In the genomic region with DNA sequence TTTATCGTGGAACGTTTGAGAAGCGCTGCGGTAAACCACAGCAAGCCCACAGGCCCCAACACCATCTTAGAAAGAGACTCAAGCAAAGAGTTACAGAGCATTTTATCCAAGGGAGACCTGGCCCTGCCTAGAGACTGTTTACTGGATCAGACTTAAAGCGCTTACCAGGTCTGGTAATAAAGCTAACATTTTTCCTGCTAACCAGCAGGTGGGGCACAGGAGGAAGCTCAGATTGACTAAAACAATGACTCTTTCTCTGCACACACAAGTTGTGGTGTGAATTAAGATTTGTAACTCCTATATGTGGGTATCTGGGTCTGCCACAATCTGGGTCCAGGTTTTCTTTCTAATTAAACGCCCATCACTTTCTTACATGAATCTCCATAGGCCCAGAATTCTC, we compare ENCODE assay signal across 10 cellular contexts.
DNase-seq lines count a peak whose midpoint lies in the region; ATAC-seq lines count a peak whose summit lies in the region.
"Had no signal": no experiment of that assay in that cellular context is flagged by ENCODE, and none has a peak within 500 bp of the region (broad histone marks: within the 10 kb centered on the region; RNA-seq: fewer than 3 reads in every experiment).

No MANE protein-coding gene starts in this region.

- no peaks in the 10 kb centered on the region for H3K4me1 Mint-ChIP-seq in activated CD4-positive, alpha-beta T cell treated with anti-CD3 and anti-CD28 coated beads, Interleukin-2, amount 10 ng/mL, durations not matched to agents 24 days and 14 days
- H3K4me1 Mint-ChIP-seq in stimulated activated naive B cell treated with anti-CD40 and anti-IgM and Interleukin-4, amounts not matched to agents 10 μg/mL and 1 μg/mL and 100 μg/mL, for 72 hours = no peaks in the 10 kb centered on the region
- no peaks in the 10 kb centered on the region for H3K4me1 Mint-ChIP-seq in T-cell
- H3K4me1 Mint-ChIP-seq: naive B cell had no signal

- CTCF ChIA-PET in T-cell (lab: Charles Lee) = no interaction called here

- H3K4me3 Mint-ChIP-seq in activated CD4-positive, alpha-beta T cell treated with anti-CD3 and anti-CD28 coated beads, Interleukin-2, amount 10 ng/mL, durations not matched to agents 24 days and 14 days = no peak overlapping the region
- no peak overlapping the region for H3K4me3 Mint-ChIP-seq in stimulated activated naive B cell treated with anti-CD40 and anti-IgM and Interleukin-4, amounts not matched to agents 10 μg/mL and 1 μg/mL and 100 μg/mL, for 72 hours
- no peak overlapping the region for H3K4me3 Mint-ChIP-seq in T-cell
- H3K4me3 Mint-ChIP-seq: naive B cell had no signal

- ATAC-seq in stimulated activated naive B cell treated with anti-CD40 and anti-IgM and Interleukin-4, amounts not matched to agents 10 μg/mL and 1 μg/mL and 100 μg/mL, for 72 hours (replicated peaks) = peak; percentile 51 to 53
- no peak for ATAC-seq in GM18858 (IDR thresholded peaks at IDR 0.05; ENCODE audit: unreplicated experiment)
- no peak for ATAC-seq in HG03354 (IDR thresholded peaks at IDR 0.05; ENCODE audit: poor library complexity, severe bottlenecking, unreplicated experiment)
- ATAC-seq in T-cell (replicated peaks in 1 of 4) = no peak

- no peaks in the 10 kb centered on the region for H3K36me3 Mint-ChIP-seq in activated CD4-positive, alpha-beta T cell treated with anti-CD3 and anti-CD28 coated beads, Interleukin-2, amount 10 ng/mL, durations not matched to agents 24 days and 14 days (ENCODE audit: low read depth)
- H3K36me3 Mint-ChIP-seq in stimulated activated naive B cell treated with anti-CD40 and anti-IgM and Interleukin-4, amounts not matched to agents 10 μg/mL and 1 μg/mL and 100 μg/mL, for 72 hours = no peaks in the 10 kb centered on the region
- no peaks in the 10 kb centered on the region for H3K36me3 Mint-ChIP-seq in T-cell
- H3K36me3 Mint-ChIP-seq: naive B cell had no signal

- no peak overlapping the region for H3K27ac Mint-ChIP-seq in activated CD4-positive, alpha-beta T cell treated with anti-CD3 and anti-CD28 coated beads, Interleukin-2, amount 10 ng/mL, durations not matched to agents 24 days and 14 days
- H3K27ac Mint-ChIP-seq in stimulated activated naive B cell treated with anti-CD40 and anti-IgM and Interleukin-4, amounts not matched to agents 10 μg/mL and 1 μg/mL and 100 μg/mL, for 72 hours = no peak overlapping the region
- no peak overlapping the region for H3K27ac Mint-ChIP-seq in T-cell
- H3K27ac Mint-ChIP-seq: naive B cell had no signal

- POLR2A ChIA-PET in T-cell (lab: Charles Lee) = no interaction called here

- DNase-seq in activated CD4-positive, alpha-beta T cell treated with anti-CD3 and anti-CD28 coated beads, Interleukin-2, amount 10 ng/mL, durations not matched to agents 24 days and 14 days = peak; percentile 58
- no peak for DNase-seq in activated CD4-positive, alpha-beta T cell treated with anti-CD3 and anti-CD28 coated beads, Interleukin-2, amount 50 U/mL, for 1 hour
- DNase-seq in NCI-H526 treated with DMSO at 0.1 percent for 48 hours (lab: John Stamatoyannopoulos, UW) (peak; percentile 10), dermis microvascular lymphatic vessel endothelial cell (ENCODE audit: low read depth in 2 of 2) (peak; percentile 16 to 56), T-cell (no peak)
- DNase-seq in stimulated activated naive B cell treated with anti-CD40 and anti-IgM and Interleukin-4, amounts not matched to agents 10 μg/mL and 1 μg/mL and 100 μg/mL, for 72 hours = no peak
- DNase-seq: activated CD4-positive, alpha-beta T cell treated with anti-CD3 and anti-CD28 coated beads for 1 hour; naive B cell had no signal

- intact Hi-C loops in activated CD4-positive, alpha-beta T cell treated with anti-CD3 and anti-CD28 coated beads, Interleukin-2, amount 10 ng/mL, durations not matched to agents 24 days and 14 days (cut with micrococcal nuclease) = loop anchor here (2.0 kb wide), 1 partner anchor 470 kb away; no protein-coding TSS in a partner anchor

- no peaks in the 10 kb centered on the region for H3K9me3 Mint-ChIP-seq in activated CD4-positive, alpha-beta T cell treated with anti-CD3 and anti-CD28 coated beads, Interleukin-2, amount 10 ng/mL, durations not matched to agents 24 days and 14 days
- no peaks in the 10 kb centered on the region for H3K9me3 Mint-ChIP-seq in stimulated activated naive B cell treated with anti-CD40 and anti-IgM and Interleukin-4, amounts not matched to agents 10 μg/mL and 1 μg/mL and 100 μg/mL, for 72 hours
- H3K9me3 Mint-ChIP-seq in T-cell = no peaks in the 10 kb centered on the region
- H3K9me3 Mint-ChIP-seq: naive B cell had no signal

- H3K27me3 Mint-ChIP-seq in activated CD4-positive, alpha-beta T cell treated with anti-CD3 and anti-CD28 coated beads, Interleukin-2, amount 10 ng/mL, durations not matched to agents 24 days and 14 days = peaks cover 23% of the 10 kb centered on the region
- peaks cover 7% of the 10 kb centered on the region in 2 donors for H3K27me3 Mint-ChIP-seq in stimulated activated naive B cell treated with anti-CD40 and anti-IgM and Interleukin-4, amounts not matched to agents 10 μg/mL and 1 μg/mL and 100 μg/mL, for 72 hours
- peaks cover 17 to 32% of the 10 kb centered on the region in 2 donors for H3K27me3 Mint-ChIP-seq in T-cell

Comparison
In these comparisons a context has a peak if more than half of its experiments do, and no peak if none do; other contexts are left out.
1. DNase-seq: peak in activated CD4-positive, alpha-beta T cell treated with anti-CD3 and anti-CD28 coated beads, Interleukin-2, amount 10 ng/mL, durations not matched to agents 24 days and 14 days (single experiment), NCI-H526 treated with DMSO at 0.1 percent for 48 hours (single experiment) and dermis microvascular lymphatic vessel endothelial cell (2 of 2); none in activated CD4-positive, alpha-beta T cell treated with anti-CD3 and anti-CD28 coated beads, Interleukin-2, amount 50 U/mL, for 1 hour (single experiment), stimulated activated naive B cell treated with anti-CD40 and anti-IgM and Interleukin-4, amounts not matched to agents 10 μg/mL and 1 μg/mL and 100 μg/mL, for 72 hours (single experiment) and T-cell (0 of 34).
2. ATAC-seq: peak in stimulated activated naive B cell treated with anti-CD40 and anti-IgM and Interleukin-4, amounts not matched to agents 10 μg/mL and 1 μg/mL and 100 μg/mL, for 72 hours (2 of 2); none in GM18858 (single experiment), HG03354 (single experiment) and T-cell (0 of 4).